ENCODE assay signal across 13 cellular contexts in the genomic region with DNA sequence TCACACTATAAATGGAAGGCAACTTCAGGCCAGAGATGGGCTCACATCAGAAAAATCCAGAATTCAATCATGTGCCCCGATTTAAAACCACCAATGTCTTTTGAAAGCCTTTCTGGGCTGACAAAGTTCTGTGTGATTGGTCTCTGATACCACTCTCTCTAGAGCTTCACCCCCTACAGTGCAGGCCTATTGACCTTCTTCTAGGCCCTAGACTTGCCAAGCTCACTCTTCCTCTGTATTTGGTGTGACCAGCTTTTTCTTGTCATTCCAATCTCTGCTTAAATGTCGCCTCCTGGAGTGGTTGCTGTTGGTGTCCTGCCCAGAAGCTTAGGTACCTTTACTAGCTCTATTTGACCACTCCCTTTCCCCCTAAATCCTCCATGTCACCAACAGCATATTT.
DNase-seq lines count a peak whose midpoint lies in the region; ATAC-seq lines count a peak whose summit lies in the region.
"Had no signal": no experiment of that assay in that cellular context is flagged by ENCODE, and none has a peak within 500 bp of the region (broad histone marks: within the 10 kb centered on the region; RNA-seq: fewer than 3 reads in every experiment).

No MANE protein-coding gene starts in this region.

- no peak for ATAC-seq in activated T-helper 17 cell treated with anti-CD3 and anti-CD28 coated beads, Interleukin-2, amount 50 U/mL, for 72 hours (replicated peaks)
- no peak for ATAC-seq in naive thymus-derived CD8-positive, alpha-beta T cell
- no peak for ATAC-seq in activated CD8-positive, alpha-beta memory T cell treated with anti-CD3 and anti-CD28 coated beads, Interleukin-2, amount 10 ng/mL, durations not matched to agents 7 days and 5 days
- ATAC-seq: GM12878 had no signal

- CTCF ChIA-PET in CD4-positive, alpha-beta memory T cell (lab: Charles Lee; ENCODE audit: partially characterized antibody) = interaction anchor here (1.3 kb wide), 1 partner anchor 77 kb away, joined by 5 read pairs; no protein-coding TSS in a partner anchor
- CTCF ChIA-PET in activated CD8-positive, alpha-beta memory T cell treated with anti-CD3 and anti-CD28 coated beads, Interleukin-2, amount 10 ng/mL, durations not matched to agents 7 days and 5 days (lab: Charles Lee) = interaction anchor here (1.1 kb wide), 1 partner anchor 22 kb away, joined by 3 read pairs; no protein-coding TSS in a partner anchor

- intact Hi-C loops in CD4-positive, alpha-beta memory T cell (cut with micrococcal nuclease) = no loop called here

- peaks cover 17 to 41% (median 33%) of the 10 kb centered on the region in 4 donors for H3K4me1 Mint-ChIP-seq in CD4-positive, alpha-beta memory T cell
- H3K4me1 Mint-ChIP-seq in activated T-helper 17 cell treated with anti-CD3 and anti-CD28 coated beads, Interleukin-2, amount 50 U/mL, for 72 hours = peaks cover 9% of the 10 kb centered on the region
- H3K4me1 Mint-ChIP-seq in naive thymus-derived CD8-positive, alpha-beta T cell = peaks cover 12 to 45% (median 35%) of the 10 kb centered on the region in 4 donors
- peaks cover 13% of the 10 kb centered on the region for H3K4me1 Mint-ChIP-seq in activated CD8-positive, alpha-beta memory T cell treated with anti-CD3 and anti-CD28 coated beads, Interleukin-2, amount 10 ng/mL, durations not matched to agents 7 days and 5 days

- no peaks in the 10 kb centered on the region for H3K27me3 Mint-ChIP-seq in CD4-positive, alpha-beta memory T cell
- H3K27me3 Mint-ChIP-seq in activated T-helper 17 cell treated with anti-CD3 and anti-CD28 coated beads, Interleukin-2, amount 50 U/mL, for 72 hours = peaks cover 3% of the 10 kb centered on the region
- no peaks in the 10 kb centered on the region for H3K27me3 Mint-ChIP-seq in naive thymus-derived CD8-positive, alpha-beta T cell
- H3K27me3 Mint-ChIP-seq in activated CD8-positive, alpha-beta memory T cell treated with anti-CD3 and anti-CD28 coated beads, Interleukin-2, amount 10 ng/mL, durations not matched to agents 7 days and 5 days = no peaks in the 10 kb centered on the region

- peaks cover 2 to 8% (median 6%) of the 10 kb centered on the region in 8 donors for H3K9me3 Mint-ChIP-seq in CD4-positive, alpha-beta memory T cell
- H3K9me3 Mint-ChIP-seq in activated T-helper 17 cell treated with anti-CD3 and anti-CD28 coated beads, Interleukin-2, amount 50 U/mL, for 72 hours = peaks cover 7% of the 10 kb centered on the region
- H3K9me3 Mint-ChIP-seq in naive thymus-derived CD8-positive, alpha-beta T cell = peaks cover 0 to 14% (median 4%) of the 10 kb centered on the region in 9 donors
- peaks cover 8% of the 10 kb centered on the region for H3K9me3 Mint-ChIP-seq in activated CD8-positive, alpha-beta memory T cell treated with anti-CD3 and anti-CD28 coated beads, Interleukin-2, amount 10 ng/mL, durations not matched to agents 7 days and 5 days (ENCODE audit: low read depth)

- no peaks in the 10 kb centered on the region for H3K36me3 ChIP-seq in CD4-positive, alpha-beta memory T cell (ENCODE audit: insufficient read depth, low read length)
- no peaks in the 10 kb centered on the region for H3K36me3 ChIP-seq in H7 (replicated peaks; ENCODE audit: control insufficient read depth, insufficient read depth, low read length)
- H3K36me3 ChIP-seq: SJSA1 had no signal

- no peak for DNase-seq in CD4-positive, alpha-beta memory T cell
- peak; percentile 4 for DNase-seq in H7
- DNase-seq in naive thymus-derived CD8-positive, alpha-beta T cell = no peak
- DNase-seq in NCI-H2171 (lab: John Stamatoyannopoulos, UW) = no peak
- DNase-seq in NCI-H1048 (lab: John Stamatoyannopoulos, UW) = no peak
- DNase-seq in activated CD8-positive, alpha-beta memory T cell treated with anti-CD3 and anti-CD28 coated beads, Interleukin-2, amount 10 ng/mL, durations not matched to agents 7 days and 5 days = no peak
- DNase-seq: DND-41, GOT3, NCI-H1930, NCI-H510A treated with DMSO at 0.1 percent for 48 hours had no signal

- H3K4me1 ChIP-seq in CD4-positive, alpha-beta memory T cell (ENCODE audit: insufficient read depth, low read length) = peaks cover 36% of the 10 kb centered on the region
- H3K4me1 ChIP-seq: SJSA1 had no signal

- no peak overlapping the region for H3K4me3 ChIP-seq in CD4-positive, alpha-beta memory T cell (ENCODE audit: low read length in 2 of 2)
- H3K4me3 ChIP-seq in H7 (ENCODE audit: insufficient read depth, low read depth, low read length) = no peak overlapping the region
- H3K4me3 ChIP-seq: GM12878, SJSA1 had no signal

- no peaks in the 10 kb centered on the region for H3K36me3 Mint-ChIP-seq in CD4-positive, alpha-beta memory T cell
- H3K36me3 Mint-ChIP-seq in activated T-helper 17 cell treated with anti-CD3 and anti-CD28 coated beads, Interleukin-2, amount 50 U/mL, for 72 hours (ENCODE audit: low read depth) = no peaks in the 10 kb centered on the region
- H3K36me3 Mint-ChIP-seq in naive thymus-derived CD8-positive, alpha-beta T cell = peaks cover 0 to 11% (median 8%) of the 10 kb centered on the region in 3 donors
- peaks cover 8% of the 10 kb centered on the region for H3K36me3 Mint-ChIP-seq in activated CD8-positive, alpha-beta memory T cell treated with anti-CD3 and anti-CD28 coated beads, Interleukin-2, amount 10 ng/mL, durations not matched to agents 7 days and 5 days

- no peaks in the 10 kb centered on the region for H3K9me3 ChIP-seq in CD4-positive, alpha-beta memory T cell (ENCODE audit: control insufficient read depth in 1 of 2, low read length in 2 of 2)
- H3K9me3 ChIP-seq: SJSA1 had no signal

- H3K4me3 Mint-ChIP-seq in CD4-positive, alpha-beta memory T cell = peak overlapping the region in 2 of 8 donors; percentile 28 to 42
- H3K4me3 Mint-ChIP-seq in activated T-helper 17 cell treated with anti-CD3 and anti-CD28 coated beads, Interleukin-2, amount 50 U/mL, for 72 hours = no peak overlapping the region
- H3K4me3 Mint-ChIP-seq in naive thymus-derived CD8-positive, alpha-beta T cell = no peak overlapping the region
- H3K4me3 Mint-ChIP-seq in activated CD8-positive, alpha-beta memory T cell treated with anti-CD3 and anti-CD28 coated beads, Interleukin-2, amount 10 ng/mL, durations not matched to agents 7 days and 5 days = no peak overlapping the region

- H3K27me3 ChIP-seq in CD4-positive, alpha-beta memory T cell (ENCODE audit: insufficient read depth, low read length) = no peaks in the 10 kb centered on the region
- no peaks in the 10 kb centered on the region for H3K27me3 ChIP-seq in H7 (ENCODE audit: control insufficient read depth, insufficient read depth, low read length)
- H3K27me3 ChIP-seq: SJSA1 had no signal

- POLR2A ChIA-PET in CD4-positive, alpha-beta memory T cell (lab: Charles Lee; ENCODE audit: partially characterized antibody) = interaction anchor here (1.6 kb wide), 1 partner anchor 61 kb away, joined by 6 read pairs; no protein-coding TSS in a partner anchor
- POLR2A ChIA-PET in naive thymus-derived CD8-positive, alpha-beta T cell (lab: Charles Lee) = interaction anchor here (0.9 to 2.8 kb wide), 4 partner anchors 76 to 363 kb away, joined by 3 to 15 read pairs (median 4); a partner anchor contains a TSS

- H3K27ac ChIP-seq in CD4-positive, alpha-beta memory T cell (ENCODE audit: low read depth, low read length) = no peak overlapping the region
- H3K27ac ChIP-seq: SJSA1 had no signal

- peak overlapping the region; percentile 39 to 90 (median 85) for H3K27ac Mint-ChIP-seq in CD4-positive, alpha-beta memory T cell
- peak overlapping the region; percentile 54 for H3K27ac Mint-ChIP-seq in activated T-helper 17 cell treated with anti-CD3 and anti-CD28 coated beads, Interleukin-2, amount 50 U/mL, for 72 hours
- peak overlapping the region in 8 of 10 donors; percentile 11 to 97 (median 64) for H3K27ac Mint-ChIP-seq in naive thymus-derived CD8-positive, alpha-beta T cell
- no peak overlapping the region for H3K27ac Mint-ChIP-seq in activated CD8-positive, alpha-beta memory T cell treated with anti-CD3 and anti-CD28 coated beads, Interleukin-2, amount 10 ng/mL, durations not matched to agents 7 days and 5 days
